In genomic region chr10:59854571-59854970, GRCh38 we compare ENCODE assay signal across 20 cellular contexts. TPM values are rescaled to one million over a fixed set of nuclear protein-coding genes. Genes with fewer than 3 reads are reported as not detected.
DNase-seq lines count a peak whose midpoint lies in the region; ATAC-seq and TF ChIP-seq lines count a peak whose summit lies in the region.
"Had no signal": no experiment of that assay in that cellular context is flagged by ENCODE, and none has a peak within 500 bp of the region (broad histone marks: within the 10 kb centered on the region; RNA-seq: fewer than 3 reads in every experiment).

No MANE protein-coding gene starts in this region.

- H3K36me3 ChIP-seq in GM23338 (ENCODE audit: insufficient read depth) (no peaks in the 10 kb centered on the region), esophagus muscularis mucosa (peaks cover 0 to 7% (median 0%) of the 10 kb centered on the region in 4 donors)
- H3K36me3 ChIP-seq: BE2C had no signal

- DNase-seq in GM23338 (ENCODE audit: low spot score) (no peak), LNCaP clone FGC (ENCODE audit: low read depth) (peak; percentile 63), esophagus muscularis mucosa (ENCODE audit: extremely low spot score) (peak; percentile 34), AG08396 (ENCODE audit: low spot score) (no peak), NCI-H1417 (lab: John Stamatoyannopoulos, UW) (no peak)
- no peak for DNase-seq in stimulated activated effector memory CD8-positive, alpha-beta T cell treated with anti-CD3 and anti-CD28 coated beads, Interleukin-12 subunit alpha, Interleukin-12 subunit beta, amount 100 ng/mL, for 72 hours (ENCODE audit: low spot score in 2 of 2)
- DNase-seq in naive thymus-derived CD8-positive, alpha-beta T cell, result no peak
- no peak for DNase-seq in activated naive CD4-positive, alpha-beta T cell treated with anti-CD3 and anti-CD28 coated beads, Interleukin-2, amount 50 U/mL, for 72 hours (ENCODE audit: low spot score in 2 of 2)
- DNase-seq: BE2C; CD8-positive, alpha-beta memory T cell; DMS79 treated with DMSO at 0.1 percent for 48 hours; GOT3; HFFc6; NCI-H1092; NCI-H2081 treated with DMSO at 0.1 percent for 48 hours; NCI-H510A treated with DMSO at 0.1 percent for 48 hours; SK-N-SH had no signal

- H2AFZ ChIP-seq in GM23338, result no peak overlapping the region

- WGBS in esophagus muscularis mucosa, result 85% methylated on average over 4 of the region's 4 CpGs

- no peak for TF ChIP-seq POLR2A in esophagus muscularis mucosa (IDR thresholded peaks at IDR 0.05; ENCODE audit: low read depth)

- peaks cover 89% of the 10 kb centered on the region for H3K79me2 ChIP-seq in GM23338 (replicated peaks; ENCODE audit: insufficient read depth)

- no peak for TF ChIP-seq EP300 in esophagus muscularis mucosa (IDR thresholded peaks at IDR 0.05)

- ATAC-seq in GM23338, result peak; percentile 43
- ATAC-seq in stimulated activated effector memory CD8-positive, alpha-beta T cell treated with anti-CD3 and anti-CD28 coated beads, Interleukin-12 subunit alpha, Interleukin-12 subunit beta, amount 100 ng/mL, for 72 hours, result no peak
- no peak for ATAC-seq in naive thymus-derived CD8-positive, alpha-beta T cell
- no peak for ATAC-seq in activated naive CD4-positive, alpha-beta T cell treated with anti-CD3 and anti-CD28 coated beads, Interleukin-2, amount 50 U/mL, for 72 hours
- ATAC-seq: Panc1, Right ventricle myocardium inferior had no signal

- peaks cover 61% of the 10 kb centered on the region for H3K4me1 Mint-ChIP-seq in GM23338
- peaks cover 56% of the 10 kb centered on the region for H3K4me1 Mint-ChIP-seq in stimulated activated effector memory CD8-positive, alpha-beta T cell treated with anti-CD3 and anti-CD28 coated beads, Interleukin-12 subunit alpha, Interleukin-12 subunit beta, amount 100 ng/mL, for 72 hours
- peaks cover 26 to 65% (median 52%) of the 10 kb centered on the region in 4 donors for H3K4me1 Mint-ChIP-seq in naive thymus-derived CD8-positive, alpha-beta T cell

- TF ChIP-seq CTCF in GM23338 (conservative IDR thresholded peaks at IDR 0.05; ENCODE audit: low read depth in 2 of 2) (no peak), LNCaP clone FGC (IDR thresholded peaks at IDR 0.05; ENCODE audit: control insufficient read depth, extremely low read depth, insufficient read depth) (no peak), esophagus muscularis mucosa (IDR thresholded peaks at IDR 0.05) (no peak)

- H3K4me3 Mint-ChIP-seq in GM23338, result no peak overlapping the region
- H3K4me3 Mint-ChIP-seq in stimulated activated effector memory CD8-positive, alpha-beta T cell treated with anti-CD3 and anti-CD28 coated beads, Interleukin-12 subunit alpha, Interleukin-12 subunit beta, amount 100 ng/mL, for 72 hours, result no peak overlapping the region
- no peak overlapping the region for H3K4me3 Mint-ChIP-seq in naive thymus-derived CD8-positive, alpha-beta T cell
- H3K4me3 Mint-ChIP-seq: CD8-positive, alpha-beta memory T cell; HFFc6 had no signal

- peaks cover 9% of the 10 kb centered on the region; the same call in 1 of the 3 replicates for H3K36me3 Mint-ChIP-seq in GM23338 (ENCODE audit: low read depth)
- peaks cover 35% of the 10 kb centered on the region for H3K36me3 Mint-ChIP-seq in stimulated activated effector memory CD8-positive, alpha-beta T cell treated with anti-CD3 and anti-CD28 coated beads, Interleukin-12 subunit alpha, Interleukin-12 subunit beta, amount 100 ng/mL, for 72 hours
- peaks cover 0 to 41% (median 20%) of the 10 kb centered on the region in 3 donors for H3K36me3 Mint-ChIP-seq in naive thymus-derived CD8-positive, alpha-beta T cell
- H3K36me3 Mint-ChIP-seq in activated naive CD4-positive, alpha-beta T cell treated with anti-CD3 and anti-CD28 coated beads, Interleukin-2, amount 50 U/mL, for 72 hours, result peaks cover 5 to 49% of the 10 kb centered on the region in 2 donors

- no peaks in the 10 kb centered on the region for H3K27me3 ChIP-seq in GM23338 (ENCODE audit: insufficient read depth)
- H3K27me3 ChIP-seq in esophagus muscularis mucosa, result no peaks in the 10 kb centered on the region
- H3K27me3 ChIP-seq: BE2C had no signal

- H3K27ac ChIP-seq in GM23338 (ENCODE audit: low read depth), result no peak overlapping the region; the same call in 1 of the 2 replicates
- H3K27ac ChIP-seq in esophagus muscularis mucosa (replicated peaks in 1 of 4), result peak overlapping the region in 1 of 4 donors; percentile 18
- H3K27ac ChIP-seq: KMS-11 had no signal

- H3F3A ChIP-seq in GM23338 (replicated peaks; ENCODE audit: low read depth), result no peaks in the 10 kb centered on the region

- H3K9me3 ChIP-seq in esophagus muscularis mucosa, result no peaks in the 10 kb centered on the region
- H3K9me3 ChIP-seq: BE2C, SK-N-SH had no signal

- H3K4me3 ChIP-seq in GM23338 (no peak overlapping the region), LNCaP clone FGC (ENCODE audit: low read depth, low read length) (no peak overlapping the region), esophagus muscularis mucosa (no peak overlapping the region)

- H4K20me1 ChIP-seq in GM23338 (replicated peaks; ENCODE audit: insufficient read depth), result peaks cover 38% of the 10 kb centered on the region

- H3K27me3 Mint-ChIP-seq in GM23338 (ENCODE audit: insufficient read depth, low read depth, poor library complexity), result peaks cover 3% of the 10 kb centered on the region
- H3K27me3 Mint-ChIP-seq in naive thymus-derived CD8-positive, alpha-beta T cell, result no peaks in the 10 kb centered on the region
- H3K27me3 Mint-ChIP-seq: CD8-positive, alpha-beta memory T cell had no signal

- H3K9me3 Mint-ChIP-seq in GM23338, result no peaks in the 10 kb centered on the region
- no peaks in the 10 kb centered on the region for H3K9me3 Mint-ChIP-seq in stimulated activated effector memory CD8-positive, alpha-beta T cell treated with anti-CD3 and anti-CD28 coated beads, Interleukin-12 subunit alpha, Interleukin-12 subunit beta, amount 100 ng/mL, for 72 hours
- peaks cover 0 to 4% (median 0%) of the 10 kb centered on the region in 9 donors for H3K9me3 Mint-ChIP-seq in naive thymus-derived CD8-positive, alpha-beta T cell
- peaks cover 0 to 3% of the 10 kb centered on the region in 2 donors for H3K9me3 Mint-ChIP-seq in activated naive CD4-positive, alpha-beta T cell treated with anti-CD3 and anti-CD28 coated beads, Interleukin-2, amount 50 U/mL, for 72 hours
- H3K9me3 Mint-ChIP-seq: CD8-positive, alpha-beta memory T cell; HFFc6 had no signal

- H3K4me2 ChIP-seq in GM23338, result peak overlapping the region; percentile 15; the same call in 1 of the 2 replicates
- H3K4me2 ChIP-seq: KMS-11, SK-N-SH had no signal

- H3K9me2 ChIP-seq in GM23338 (ENCODE audit: insufficient read depth), result no peaks in the 10 kb centered on the region
- H3K9me2 ChIP-seq: SK-N-SH had no signal

- H3K4me1 ChIP-seq in GM23338 (ENCODE audit: insufficient read depth) (peaks cover 64% of the 10 kb centered on the region), esophagus muscularis mucosa (peaks cover 35 to 74% (median 68%) of the 10 kb centered on the region in 4 donors)

- intact Hi-C loops in esophagus muscularis mucosa (cut with DNase I), result no loop called here

- POLR2A ChIA-PET in naive thymus-derived CD8-positive, alpha-beta T cell (lab: Charles Lee), result no interaction called here

- H3K27ac Mint-ChIP-seq in GM23338, result no peak overlapping the region
- H3K27ac Mint-ChIP-seq in stimulated activated effector memory CD8-positive, alpha-beta T cell treated with anti-CD3 and anti-CD28 coated beads, Interleukin-12 subunit alpha, Interleukin-12 subunit beta, amount 100 ng/mL, for 72 hours, result peak overlapping the region; percentile 4
- H3K27ac Mint-ChIP-seq in naive thymus-derived CD8-positive, alpha-beta T cell, result peak overlapping the region in 1 of 10 donors; percentile 11
- peak overlapping the region in 1 of 2 donors; percentile 3 for H3K27ac Mint-ChIP-seq in activated naive CD4-positive, alpha-beta T cell treated with anti-CD3 and anti-CD28 coated beads, Interleukin-2, amount 50 U/mL, for 72 hours
- H3K27ac Mint-ChIP-seq: CD8-positive, alpha-beta memory T cell; HFFc6 had no signal

RNA-seq across cellular contexts. Expression of gene CCDC6, which starts 51.8 kb away (rescaled TPM):
- 66.9 and 69.4 TPM in 2 replicates for total RNA-seq in GM23338 (2014; rRNA removed; shearing (Covaris generic))
- polyA plus RNA-seq in GM23338 (2016; fragmentation: Nextera tagmentation; extraction: Ambion mirVana), result 32.1 and 32.5 TPM in 2 replicates
- 10 to 100 TPM; 41.4 to 71.0 (median 57.2) TPM for total RNA-seq in esophagus muscularis mucosa
- total RNA-seq in naive thymus-derived CD8-positive, alpha-beta T cell, result 10 to 100 TPM; 22.7 to 23.6 TPM
- 1 to 10 TPM; 3.6 to 4.4 (median 4.2) TPM for polyA plus RNA-seq in naive thymus-derived CD8-positive, alpha-beta T cell
- 10 to 100 TPM; 28.9 to 66.0 TPM for total RNA-seq in activated naive CD4-positive, alpha-beta T cell treated with anti-CD3 and anti-CD28 coated beads, Interleukin-2, amount 50 U/mL, for 72 hours

Comparison
In these comparisons a context has a peak if more than half of its experiments do, and no peak if none do; other contexts are left out.
1. DNase-seq: peak in LNCaP clone FGC (single experiment) and esophagus muscularis mucosa (single experiment); none in GM23338 (single experiment), stimulated activated effector memory CD8-positive, alpha-beta T cell treated with anti-CD3 and anti-CD28 coated beads, Interleukin-12 subunit alpha, Interleukin-12 subunit beta, amount 100 ng/mL, for 72 hours (0 of 2), AG08396 (single experiment), naive thymus-derived CD8-positive, alpha-beta T cell (0 of 10), activated naive CD4-positive, alpha-beta T cell treated with anti-CD3 and anti-CD28 coated beads, Interleukin-2, amount 50 U/mL, for 72 hours (0 of 2) and NCI-H1417 (0 of 3).